In genomic region chr14:104732355-104732804, GRCh38 we compare ENCODE assay signal across 16 cellular contexts. TPM values are rescaled to one million over a fixed set of nuclear protein-coding genes. Genes with fewer than 3 reads are reported as not detected.
DNase-seq lines count a peak whose midpoint lies in the region; ATAC-seq and TF ChIP-seq lines count a peak whose summit lies in the region.
"Had no signal": no experiment of that assay in that cellular context is flagged by ENCODE, and none has a peak within 500 bp of the region (broad histone marks: within the 10 kb centered on the region; RNA-seq: fewer than 3 reads in every experiment).

No MANE protein-coding gene starts in this region.

- intact Hi-C loops in heart right ventricle (cut with DNase I), result no loop called here
- intact Hi-C loops in psoas muscle (cut with DNase I), result no loop called here
- intact Hi-C loops in activated T-helper 2 cell treated with anti-CD3 and anti-CD28 coated beads, Interferon-gamma antibody, Interleukin-2, Interleukin-4, amounts not matched to agents 10 μg/mL and 5 μg/mL and 100 μg/mL, durations not matched to agents 14 hours and 24 hours and 36 hours (cut with micrococcal nuclease), result no loop called here

- H3K27me3 ChIP-seq in RWPE2 (ENCODE audit: insufficient read depth, poor library complexity, severe bottlenecking) (no peaks in the 10 kb centered on the region), heart right ventricle (no peaks in the 10 kb centered on the region), psoas muscle (ENCODE audit: insufficient read depth in 3 of 3, low read length in 2 of 3) (no peaks in the 10 kb centered on the region)

- H3K36me3 Mint-ChIP-seq in activated T-helper 2 cell treated with anti-CD3 and anti-CD28 coated beads, Interferon-gamma antibody, Interleukin-2, Interleukin-4, amounts not matched to agents 10 μg/mL and 5 μg/mL and 100 μg/mL, durations not matched to agents 14 hours and 24 hours and 36 hours (ENCODE audit: low read depth), result no peaks in the 10 kb centered on the region
- no peaks in the 10 kb centered on the region for H3K36me3 Mint-ChIP-seq in T-helper 2 cell treated with Interferon-gamma antibody and Interleukin-4, amounts not matched to agents 5 μg/mL and 100 μg/mL, for 36 hours (ENCODE audit: low read depth)
- H3K36me3 Mint-ChIP-seq: naive B cell had no signal

- WGBS in heart right ventricle, 2 donors, result 52 to 60% methylated on average over 14 of the region's 14 CpGs
- 31 to 53% (median 33%) methylated on average over 11 to 14 of the region's 14 CpGs for WGBS in psoas muscle, 3 donors

- peak; percentile 42 for DNase-seq in COR-L47 (lab: John Stamatoyannopoulos, UW)
- peak; percentile 94 for DNase-seq in RWPE2 (ENCODE audit: low spot score)
- DNase-seq in heart right ventricle, result peak; percentile 85 to 87
- peak; percentile 85 to 97 for DNase-seq in psoas muscle
- DNase-seq in foreskin melanocyte, result no peak
- DNase-seq in activated T-helper 2 cell treated with anti-CD3 and anti-CD28 coated beads, Interferon-gamma antibody, Interleukin-2, Interleukin-4, amounts not matched to agents 10 μg/mL and 5 μg/mL and 100 μg/mL, durations not matched to agents 14 hours and 24 hours and 36 hours (ENCODE audit: low spot score), result no peak
- no peak for DNase-seq in T-helper 2 cell treated with Interferon-gamma antibody and Interleukin-4, amounts not matched to agents 5 μg/mL and 100 μg/mL, for 36 hours (ENCODE audit: low spot score)
- DNase-seq: activated T-cell treated with anti-CD3 and anti-CD28 coated beads for 4 hours; amniotic stem cell; effector memory CD4-positive, alpha-beta T cell; naive B cell; NCI-H526; SK-N-SH; trophoblast cell had no signal

- peaks cover 4% of the 10 kb centered on the region; the same call in 1 of the 2 replicates for H3K36me3 ChIP-seq in RWPE2 (ENCODE audit: low read depth)
- H3K36me3 ChIP-seq in heart right ventricle, result peaks cover 0 to 1% (median 0%) of the 10 kb centered on the region in 9 donors
- peaks cover 0 to 2% of the 10 kb centered on the region in 2 donors for H3K36me3 ChIP-seq in psoas muscle (ENCODE audit: insufficient read depth in 1 of 2, low read depth in 1 of 2)

- peaks cover 41% of the 10 kb centered on the region for H3K4me1 ChIP-seq in RWPE2 (ENCODE audit: insufficient read depth, poor library complexity, severe bottlenecking)
- peaks cover 48 to 91% (median 68%) of the 10 kb centered on the region in 9 donors for H3K4me1 ChIP-seq in heart right ventricle
- H3K4me1 ChIP-seq in psoas muscle, result peaks cover 74% of the 10 kb centered on the region

- H3K27me3 Mint-ChIP-seq in activated T-helper 2 cell treated with anti-CD3 and anti-CD28 coated beads, Interferon-gamma antibody, Interleukin-2, Interleukin-4, amounts not matched to agents 10 μg/mL and 5 μg/mL and 100 μg/mL, durations not matched to agents 14 hours and 24 hours and 36 hours (ENCODE audit: low read depth), result no peaks in the 10 kb centered on the region
- H3K27me3 Mint-ChIP-seq in T-helper 2 cell treated with Interferon-gamma antibody and Interleukin-4, amounts not matched to agents 5 μg/mL and 100 μg/mL, for 36 hours (ENCODE audit: low read depth), result no peaks in the 10 kb centered on the region

- no peak overlapping the region for H3K27ac Mint-ChIP-seq in activated T-helper 2 cell treated with anti-CD3 and anti-CD28 coated beads, Interferon-gamma antibody, Interleukin-2, Interleukin-4, amounts not matched to agents 10 μg/mL and 5 μg/mL and 100 μg/mL, durations not matched to agents 14 hours and 24 hours and 36 hours
- H3K27ac Mint-ChIP-seq in T-helper 2 cell treated with Interferon-gamma antibody and Interleukin-4, amounts not matched to agents 5 μg/mL and 100 μg/mL, for 36 hours, result no peak overlapping the region

- H3K9me3 ChIP-seq in RWPE2 (ENCODE audit: severe bottlenecking), result no peaks in the 10 kb centered on the region
- H3K9me3 ChIP-seq in heart right ventricle, result no peaks in the 10 kb centered on the region
- H3K9me3 ChIP-seq in psoas muscle, result no peaks in the 10 kb centered on the region
- H3K9me3 ChIP-seq: SK-N-SH had no signal

- H3K4me1 Mint-ChIP-seq in activated T-helper 2 cell treated with anti-CD3 and anti-CD28 coated beads, Interferon-gamma antibody, Interleukin-2, Interleukin-4, amounts not matched to agents 10 μg/mL and 5 μg/mL and 100 μg/mL, durations not matched to agents 14 hours and 24 hours and 36 hours (ENCODE audit: low read depth), result no peaks in the 10 kb centered on the region
- no peaks in the 10 kb centered on the region for H3K4me1 Mint-ChIP-seq in T-helper 2 cell treated with Interferon-gamma antibody and Interleukin-4, amounts not matched to agents 5 μg/mL and 100 μg/mL, for 36 hours (ENCODE audit: low read depth)

- H3K27ac ChIP-seq in RWPE2 (ENCODE audit: poor library complexity, severe bottlenecking) (peak overlapping the region; percentile 87), heart right ventricle (peak overlapping the region; percentile 52 to 98 (median 88)), psoas muscle (peak overlapping the region; percentile 96)
- H3K27ac ChIP-seq: C4-2B had no signal

- ATAC-seq in RWPE2 (ENCODE audit: low read depth), result peak; percentile 35
- peak; percentile 35 to 79 (median 69) for ATAC-seq in heart right ventricle
- ATAC-seq in psoas muscle, result peak; percentile 50 to 62 (median 56)
- no peak for ATAC-seq in HG03097 (IDR thresholded peaks at IDR 0.05; ENCODE audit: low FRiP score, unreplicated experiment)

- TF ChIP-seq CTCF in RWPE2 (IDR thresholded peaks at IDR 0.05; ENCODE audit: poor library complexity, severe bottlenecking) (no peak), heart right ventricle (IDR thresholded peaks at IDR 0.05) (no peak), psoas muscle (IDR thresholded peaks at IDR 0.05) (no peak)

- H3K9me3 Mint-ChIP-seq in activated T-helper 2 cell treated with anti-CD3 and anti-CD28 coated beads, Interferon-gamma antibody, Interleukin-2, Interleukin-4, amounts not matched to agents 10 μg/mL and 5 μg/mL and 100 μg/mL, durations not matched to agents 14 hours and 24 hours and 36 hours, result no peaks in the 10 kb centered on the region
- H3K9me3 Mint-ChIP-seq in T-helper 2 cell treated with Interferon-gamma antibody and Interleukin-4, amounts not matched to agents 5 μg/mL and 100 μg/mL, for 36 hours, result no peaks in the 10 kb centered on the region
- H3K9me3 Mint-ChIP-seq: naive B cell had no signal

- H3K4me3 Mint-ChIP-seq in activated T-helper 2 cell treated with anti-CD3 and anti-CD28 coated beads, Interferon-gamma antibody, Interleukin-2, Interleukin-4, amounts not matched to agents 10 μg/mL and 5 μg/mL and 100 μg/mL, durations not matched to agents 14 hours and 24 hours and 36 hours (ENCODE audit: low read depth), result no peak overlapping the region
- H3K4me3 Mint-ChIP-seq in T-helper 2 cell treated with Interferon-gamma antibody and Interleukin-4, amounts not matched to agents 5 μg/mL and 100 μg/mL, for 36 hours, result no peak overlapping the region
- H3K4me3 Mint-ChIP-seq: naive B cell had no signal

- no peak overlapping the region for H3K4me3 ChIP-seq in RWPE2 (ENCODE audit: severe bottlenecking)
- no peak overlapping the region for H3K4me3 ChIP-seq in heart right ventricle
- no peak overlapping the region for H3K4me3 ChIP-seq in psoas muscle

RNA-seq across cellular contexts. Expression of gene ADSS1, which starts 8.4 kb away (rescaled TPM):
- 100 to 1,000 TPM; 159 to 295 (median 195) TPM for total RNA-seq in heart right ventricle
- 100 to 1,000 TPM in 1 of 2 donors, 10 to 100 TPM in 1; 74.6 to 220 TPM for polyA plus RNA-seq in heart right ventricle
- 100 to 1,000 TPM; 201 to 359 (median 278) TPM for total RNA-seq in psoas muscle
- 100 to 1,000 TPM; 187 to 394 (median 300) TPM for polyA plus RNA-seq in psoas muscle
- 1.1 and 2.4 TPM in 2 replicates for total RNA-seq in activated T-helper 2 cell treated with anti-CD3 and anti-CD28 coated beads, Interferon-gamma antibody, Interleukin-2, Interleukin-4, amounts not matched to agents 10 μg/mL and 5 μg/mL and 100 μg/mL, durations not matched to agents 14 hours and 24 hours and 36 hours

RNA-seq across cellular contexts. Expression of gene SIVA1, which starts 20.6 kb away (rescaled TPM):
- total RNA-seq in heart right ventricle (10 to 100 TPM; 43.3 to 69.6 (median 50.8) TPM), psoas muscle (100 to 1,000 TPM in 1 of 4 donors, 10 to 100 TPM in 3; 55.8 to 105 (median 84.5) TPM)
- polyA plus RNA-seq in heart right ventricle (100 to 1,000 TPM in 1 of 2 donors, 10 to 100 TPM in 1; 78.6 to 203 TPM), psoas muscle (100 to 1,000 TPM; 147 to 233 (median 233) TPM)
- 96.0 and 104 TPM in 2 replicates for total RNA-seq in activated T-helper 2 cell treated with anti-CD3 and anti-CD28 coated beads, Interferon-gamma antibody, Interleukin-2, Interleukin-4, amounts not matched to agents 10 μg/mL and 5 μg/mL and 100 μg/mL, durations not matched to agents 14 hours and 24 hours and 36 hours

RNA-seq across cellular contexts. Expression of gene INF2, which starts 43.0 kb away (rescaled TPM):
- total RNA-seq in heart right ventricle, result 10 to 100 TPM; 22.5 to 40.1 (median 27.7) TPM
- 10 to 100 TPM; 27.0 to 73.8 TPM for polyA plus RNA-seq in heart right ventricle
- 10 to 100 TPM; 16.4 to 26.3 (median 23.4) TPM for total RNA-seq in psoas muscle
- 10 to 100 TPM; 12.0 to 29.1 (median 12.8) TPM for polyA plus RNA-seq in psoas muscle
- total RNA-seq in activated T-helper 2 cell treated with anti-CD3 and anti-CD28 coated beads, Interferon-gamma antibody, Interleukin-2, Interleukin-4, amounts not matched to agents 10 μg/mL and 5 μg/mL and 100 μg/mL, durations not matched to agents 14 hours and 24 hours and 36 hours, result 93.7 and 93.8 TPM in 2 replicates

Comparison
In these comparisons a context has a peak if more than half of its experiments do, and no peak if none do; other contexts are left out.
1. DNase-seq: peak in COR-L47 (single experiment), RWPE2 (single experiment), heart right ventricle (2 of 2) and psoas muscle (2 of 2); none in foreskin melanocyte (single experiment), activated T-helper 2 cell treated with anti-CD3 and anti-CD28 coated beads, Interferon-gamma antibody, Interleukin-2, Interleukin-4, amounts not matched to agents 10 μg/mL and 5 μg/mL and 100 μg/mL, durations not matched to agents 14 hours and 24 hours and 36 hours (single experiment) and T-helper 2 cell treated with Interferon-gamma antibody and Interleukin-4, amounts not matched to agents 5 μg/mL and 100 μg/mL, for 36 hours (single experiment).
2. RNA of gene ADSS1, which starts 8.4 kb away (total RNA-seq): 201 to 359 TPM in psoas muscle and 159 to 295 TPM in heart right ventricle; 1.1 to 2.4 TPM in activated T-helper 2 cell treated with anti-CD3 and anti-CD28 coated beads, Interferon-gamma antibody, Interleukin-2, Interleukin-4, amounts not matched to agents 10 μg/mL and 5 μg/mL and 100 μg/mL, durations not matched to agents 14 hours and 24 hours and 36 hours; every median in the first group is over 10 times any median in the second.
3. Peak in every context shown above with its lines, with median percentiles within 50 percentile points of each other: H3K27ac ChIP-seq.